1 cellular context compared by ENCODE assay signal in genomic region chr12:107760207-107760816, GRCh38.
TF ChIP-seq lines count a peak whose summit lies in the region.

No MANE protein-coding gene starts in this region.

TF ChIP-seq in GM12878, 131 proteins besides CTCF, POLR2A, EP300 and RAD21 (continued from another document):
- no peak for TF ChIP-seq ZNF687 (IDR thresholded peaks at IDR 0.05)
- TF ChIP-seq YBX1 (IDR thresholded peaks at IDR 0.05), result no peak
- TF ChIP-seq HCFC1 (IDR thresholded peaks at IDR 0.05; ENCODE audit: low read length), result no peak
- TF ChIP-seq PML (IDR thresholded peaks at IDR 0.05; ENCODE audit: low read length), result no peak; the same call in 1 of the 2 replicates
- TF ChIP-seq, protein P1, sequence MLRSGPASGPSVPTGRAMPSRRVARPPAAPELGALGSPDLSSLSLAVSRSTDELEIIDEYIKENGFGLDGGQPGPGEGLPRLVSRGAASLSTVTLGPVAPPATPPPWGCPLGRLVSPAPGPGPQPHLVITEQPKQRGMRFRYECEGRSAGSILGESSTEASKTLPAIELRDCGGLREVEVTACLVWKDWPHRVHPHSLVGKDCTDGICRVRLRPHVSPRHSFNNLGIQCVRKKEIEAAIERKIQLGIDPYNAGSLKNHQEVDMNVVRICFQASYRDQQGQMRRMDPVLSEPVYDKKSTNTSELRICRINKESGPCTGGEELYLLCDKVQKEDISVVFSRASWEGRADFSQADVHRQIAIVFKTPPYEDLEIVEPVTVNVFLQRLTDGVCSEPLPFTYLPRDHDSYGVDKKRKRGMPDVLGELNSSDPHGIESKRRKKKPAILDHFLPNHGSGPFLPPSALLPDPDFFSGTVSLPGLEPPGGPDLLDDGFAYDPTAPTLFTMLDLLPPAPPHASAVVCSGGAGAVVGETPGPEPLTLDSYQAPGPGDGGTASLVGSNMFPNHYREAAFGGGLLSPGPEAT (IDR thresholded peaks at IDR 0.05; ENCODE audit: low read depth), result no peak
- TF ChIP-seq SUPT20H (IDR thresholded peaks at IDR 0.05; ENCODE audit: borderline replicate concordance, control insufficient read depth, low read depth, low read length), result no peak
- no peak for TF ChIP-seq POLR2AphosphoS5 (IDR thresholded peaks at IDR 0.05; ENCODE audit: low read length)
- TF ChIP-seq ZSCAN29 (IDR thresholded peaks at IDR 0.05), result no peak
- TF ChIP-seq MTA3 (IDR thresholded peaks at IDR 0.05; ENCODE audit: borderline replicate concordance, low read length), result no peak
- TF ChIP-seq, protein P2, sequence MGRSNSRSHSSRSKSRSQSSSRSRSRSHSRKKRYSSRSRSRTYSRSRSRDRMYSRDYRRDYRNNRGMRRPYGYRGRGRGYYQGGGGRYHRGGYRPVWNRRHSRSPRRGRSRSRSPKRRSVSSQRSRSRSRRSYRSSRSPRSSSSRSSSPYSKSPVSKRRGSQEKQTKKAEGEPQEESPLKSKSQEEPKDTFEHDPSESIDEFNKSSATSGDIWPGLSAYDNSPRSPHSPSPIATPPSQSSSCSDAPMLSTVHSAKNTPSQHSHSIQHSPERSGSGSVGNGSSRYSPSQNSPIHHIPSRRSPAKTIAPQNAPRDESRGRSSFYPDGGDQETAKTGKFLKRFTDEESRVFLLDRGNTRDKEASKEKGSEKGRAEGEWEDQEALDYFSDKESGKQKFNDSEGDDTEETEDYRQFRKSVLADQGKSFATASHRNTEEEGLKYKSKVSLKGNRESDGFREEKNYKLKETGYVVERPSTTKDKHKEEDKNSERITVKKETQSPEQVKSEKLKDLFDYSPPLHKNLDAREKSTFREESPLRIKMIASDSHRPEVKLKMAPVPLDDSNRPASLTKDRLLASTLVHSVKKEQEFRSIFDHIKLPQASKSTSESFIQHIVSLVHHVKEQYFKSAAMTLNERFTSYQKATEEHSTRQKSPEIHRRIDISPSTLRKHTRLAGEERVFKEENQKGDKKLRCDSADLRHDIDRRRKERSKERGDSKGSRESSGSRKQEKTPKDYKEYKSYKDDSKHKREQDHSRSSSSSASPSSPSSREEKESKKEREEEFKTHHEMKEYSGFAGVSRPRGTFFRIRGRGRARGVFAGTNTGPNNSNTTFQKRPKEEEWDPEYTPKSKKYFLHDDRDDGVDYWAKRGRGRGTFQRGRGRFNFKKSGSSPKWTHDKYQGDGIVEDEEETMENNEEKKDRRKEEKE (IDR thresholded peaks at IDR 0.05), result no peak
- peak; percentile 64 to 86; a peak in 3 of 4 replicates for TF ChIP-seq BHLHE40 (IDR thresholded peaks at IDR 0.05; ENCODE audit: borderline replicate concordance in 1 of 2, low read depth in 2 of 2, low read length in 1 of 2)
- TF ChIP-seq IKZF1 (conservative IDR thresholded peaks at IDR 0.05), result no peak
- TF ChIP-seq RAD51 (IDR thresholded peaks at IDR 0.05), result peak; percentile 68
- TF ChIP-seq USF1 (IDR thresholded peaks at IDR 0.05; ENCODE audit: borderline replicate concordance, extremely low read length, insufficient read depth, low read depth, low read length), result peak; percentile 54
- TF ChIP-seq JUND (IDR thresholded peaks at IDR 0.05; ENCODE audit: low read depth, low read length), result no peak
- no peak for TF ChIP-seq TAF1 (IDR thresholded peaks at IDR 0.05; ENCODE audit: borderline replicate concordance, low read depth, low read length)
- peak; percentile 9; the same call in 1 of the 2 replicates for TF ChIP-seq USF2 (IDR thresholded peaks at IDR 0.05; ENCODE audit: borderline replicate concordance, low read depth, low read length)
- TF ChIP-seq, protein P3, sequence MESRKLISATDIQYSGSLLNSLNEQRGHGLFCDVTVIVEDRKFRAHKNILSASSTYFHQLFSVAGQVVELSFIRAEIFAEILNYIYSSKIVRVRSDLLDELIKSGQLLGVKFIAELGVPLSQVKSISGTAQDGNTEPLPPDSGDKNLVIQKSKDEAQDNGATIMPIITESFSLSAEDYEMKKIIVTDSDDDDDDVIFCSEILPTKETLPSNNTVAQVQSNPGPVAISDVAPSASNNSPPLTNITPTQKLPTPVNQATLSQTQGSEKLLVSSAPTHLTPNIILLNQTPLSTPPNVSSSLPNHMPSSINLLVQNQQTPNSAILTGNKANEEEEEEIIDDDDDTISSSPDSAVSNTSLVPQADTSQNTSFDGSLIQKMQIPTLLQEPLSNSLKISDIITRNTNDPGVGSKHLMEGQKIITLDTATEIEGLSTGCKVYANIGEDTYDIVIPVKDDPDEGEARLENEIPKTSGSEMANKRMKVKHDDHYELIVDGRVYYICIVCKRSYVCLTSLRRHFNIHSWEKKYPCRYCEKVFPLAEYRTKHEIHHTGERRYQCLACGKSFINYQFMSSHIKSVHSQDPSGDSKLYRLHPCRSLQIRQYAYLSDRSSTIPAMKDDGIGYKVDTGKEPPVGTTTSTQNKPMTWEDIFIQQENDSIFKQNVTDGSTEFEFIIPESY (IDR thresholded peaks at IDR 0.05), result no peak
- no peak for TF ChIP-seq ZNF24 (IDR thresholded peaks at IDR 0.05)
- no peak for TF ChIP-seq PAX8 (IDR thresholded peaks at IDR 0.05)
- TF ChIP-seq SP1 (IDR thresholded peaks at IDR 0.05; ENCODE audit: low read depth, low read length), result no peak
- no peak for TF ChIP-seq MTA2 (IDR thresholded peaks at IDR 0.05; ENCODE audit: low read depth)
- no peak for TF ChIP-seq REST (IDR thresholded peaks at IDR 0.05; ENCODE audit: low read depth, low read length)
- TF ChIP-seq, protein P4, sequence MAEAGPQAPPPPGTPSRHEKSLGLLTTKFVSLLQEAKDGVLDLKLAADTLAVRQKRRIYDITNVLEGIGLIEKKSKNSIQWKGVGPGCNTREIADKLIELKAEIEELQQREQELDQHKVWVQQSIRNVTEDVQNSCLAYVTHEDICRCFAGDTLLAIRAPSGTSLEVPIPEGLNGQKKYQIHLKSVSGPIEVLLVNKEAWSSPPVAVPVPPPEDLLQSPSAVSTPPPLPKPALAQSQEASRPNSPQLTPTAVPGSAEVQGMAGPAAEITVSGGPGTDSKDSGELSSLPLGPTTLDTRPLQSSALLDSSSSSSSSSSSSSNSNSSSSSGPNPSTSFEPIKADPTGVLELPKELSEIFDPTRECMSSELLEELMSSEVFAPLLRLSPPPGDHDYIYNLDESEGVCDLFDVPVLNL (IDR thresholded peaks at IDR 0.05; ENCODE audit: low read depth, low read length), result no peak
- no peak for TF ChIP-seq ZNF274 (IDR thresholded peaks at IDR 0.05; ENCODE audit: insufficient read depth, insufficient read length)
- TF ChIP-seq NR2F1 (conservative IDR thresholded peaks at IDR 0.05), result peak; percentile 22; the same call in 1 of the 2 replicates
TF ChIP-seq in GM12878: peak in this region for 5.
